In genomic region chr14:44966601-44967336, GRCh38 we compare ENCODE assay signal across 9 cellular contexts. TPM values are rescaled to one million over a fixed set of nuclear protein-coding genes. Genes with fewer than 3 reads are reported as not detected.
DNase-seq lines count a peak whose midpoint lies in the region; ATAC-seq and TF ChIP-seq lines count a peak whose summit lies in the region.
"Had no signal": no experiment of that assay in that cellular context is flagged by ENCODE, and none has a peak within 500 bp of the region (broad histone marks: within the 10 kb centered on the region; RNA-seq: fewer than 3 reads in every experiment).

No MANE protein-coding gene starts in this region.

- ATAC-seq in activated T-cell treated with anti-CD3 and anti-CD28 coated beads, Interleukin-2, amount 50 U/mL, for 4 hours, result no peak
- ATAC-seq in stimulated activated naive CD8-positive, alpha-beta T cell treated with anti-CD3 and anti-CD28 coated beads, Interleukin-15, amount 100 ng/mL, for 72 hours, result no peak
- no peak for ATAC-seq in HG03139 (IDR thresholded peaks at IDR 0.05; ENCODE audit: unreplicated experiment)

- H4K20me1 ChIP-seq in hepatocyte (ENCODE audit: insufficient read depth, poor library complexity, severe bottlenecking), result peaks cover 48% of the 10 kb centered on the region

- peaks cover 95% of the 10 kb centered on the region for H3K79me2 ChIP-seq in hepatocyte

- H3K4me1 Mint-ChIP-seq in activated T-cell treated with anti-CD3 and anti-CD28 coated beads, Interleukin-2, amount 50 U/mL, for 4 hours (ENCODE audit: low read depth), result peaks cover 67% of the 10 kb centered on the region
- peaks cover 69% of the 10 kb centered on the region for H3K4me1 Mint-ChIP-seq in stimulated activated naive CD8-positive, alpha-beta T cell treated with anti-CD3 and anti-CD28 coated beads, Interleukin-15, amount 100 ng/mL, for 72 hours

- H3K27me3 ChIP-seq in hepatocyte, result no peaks in the 10 kb centered on the region

- H3K4me1 ChIP-seq in hepatocyte (ENCODE audit: insufficient read depth), result peaks cover 19% of the 10 kb centered on the region

- no peak overlapping the region for H3K27ac ChIP-seq in hepatocyte

- H3K4me3 ChIP-seq in WI38 (ENCODE audit: low read depth, low read length) (peak overlapping the region; percentile 1), hepatocyte (peak overlapping the region; percentile 14)

- 97% methylated on average over 4 of the region's 4 CpGs for WGBS in hepatocyte (ENCODE audit: low lambda C conversion rate, missing lambda C conversion rate)

- no peaks in the 10 kb centered on the region for H3K36me3 ChIP-seq in hepatocyte (replicated peaks; ENCODE audit: insufficient read depth, low read depth)

- no peak overlapping the region for H2AFZ ChIP-seq in hepatocyte

- peak overlapping the region; percentile 42 for H3K4me3 Mint-ChIP-seq in activated T-cell treated with anti-CD3 and anti-CD28 coated beads, Interleukin-2, amount 50 U/mL, for 4 hours
- H3K4me3 Mint-ChIP-seq in stimulated activated naive CD8-positive, alpha-beta T cell treated with anti-CD3 and anti-CD28 coated beads, Interleukin-15, amount 100 ng/mL, for 72 hours, result peak overlapping the region; percentile 68 to 69

- DNase-seq in activated T-cell treated with anti-CD3 and anti-CD28 coated beads, Interleukin-2, amount 50 U/mL, for 4 hours, result no peak
- DNase-seq in activated T-cell treated with anti-CD3 and anti-CD28 coated beads, Interleukin-2, amount 50 U/mL, for 48 hours, result no peak
- DNase-seq in hepatocyte (ENCODE audit: low spot score) (no peak), NCI-H1930 (lab: John Stamatoyannopoulos, UW) (no peak), NCI-H526 (lab: John Stamatoyannopoulos, UW) (no peak)
- DNase-seq in stimulated activated naive CD8-positive, alpha-beta T cell treated with anti-CD3 and anti-CD28 coated beads, Interleukin-15, amount 100 ng/mL, for 72 hours, result no peak
- DNase-seq: stimulated activated CD4-positive, alpha-beta T cell treated with anti-CD3 and anti-CD28 coated beads, Interleukin-1b, Interleukin-23, amount 100 ng/mL, for 48 hours had no signal

- H3K9me3 Mint-ChIP-seq in activated T-cell treated with anti-CD3 and anti-CD28 coated beads, Interleukin-2, amount 50 U/mL, for 4 hours, result peaks cover 52% of the 10 kb centered on the region
- peaks cover 21 to 32% of the 10 kb centered on the region in 2 donors for H3K9me3 Mint-ChIP-seq in stimulated activated naive CD8-positive, alpha-beta T cell treated with anti-CD3 and anti-CD28 coated beads, Interleukin-15, amount 100 ng/mL, for 72 hours

- no peaks in the 10 kb centered on the region for H3K9me2 ChIP-seq in hepatocyte (replicated peaks; ENCODE audit: insufficient read depth)

- H3K27ac Mint-ChIP-seq in stimulated activated naive CD8-positive, alpha-beta T cell treated with anti-CD3 and anti-CD28 coated beads, Interleukin-15, amount 100 ng/mL, for 72 hours, result peak overlapping the region in 1 of 2 donors; percentile 51

- TF ChIP-seq CTCF in WI38 (IDR thresholded peaks at IDR 0.05; ENCODE audit: low read depth, low read length) (no peak), hepatocyte (IDR thresholded peaks at IDR 0.05; ENCODE audit: poor library complexity) (no peak)

- peaks cover 47% of the 10 kb centered on the region for H3K36me3 Mint-ChIP-seq in activated T-cell treated with anti-CD3 and anti-CD28 coated beads, Interleukin-2, amount 50 U/mL, for 4 hours (ENCODE audit: insufficient read depth)

- no peaks in the 10 kb centered on the region for H3K9me3 ChIP-seq in hepatocyte (ENCODE audit: low read depth)

- H3K4me2 ChIP-seq in hepatocyte, result peak overlapping the region; percentile 91

- H3K27me3 Mint-ChIP-seq in activated T-cell treated with anti-CD3 and anti-CD28 coated beads, Interleukin-2, amount 50 U/mL, for 4 hours (ENCODE audit: low read depth), result no peaks in the 10 kb centered on the region
- H3K27me3 Mint-ChIP-seq in stimulated activated naive CD8-positive, alpha-beta T cell treated with anti-CD3 and anti-CD28 coated beads, Interleukin-15, amount 100 ng/mL, for 72 hours, result no peaks in the 10 kb centered on the region

RNA-seq across cellular contexts. Expression of gene TOGARAM1, which starts 4.8 kb away (rescaled TPM):
- 1 to 10 TPM; 4.8 to 6.8 (median 6.3) TPM for total RNA-seq in activated T-cell treated with anti-CD3 and anti-CD28 coated beads, Interleukin-2, amount 50 U/mL, for 4 hours
- 34.8 and 36.2 TPM in 2 replicates for total RNA-seq in hepatocyte
- polyA plus RNA-seq in hepatocyte, result 9.3 and 12.5 TPM in 2 replicates

RNA-seq across cellular contexts. Expression of gene KLHL28, which starts 5.0 kb away (rescaled TPM):
- 10 to 100 TPM; 11.5 to 14.4 (median 11.8) TPM for total RNA-seq in activated T-cell treated with anti-CD3 and anti-CD28 coated beads, Interleukin-2, amount 50 U/mL, for 4 hours
- 14.2 and 16.2 TPM in 2 replicates for total RNA-seq in hepatocyte
- 5.3 and 5.6 TPM in 2 replicates for polyA plus RNA-seq in hepatocyte
